ENCODE assay signal across 8 cellular contexts in genomic region chr17:36148559-36149295, GRCh38. TPM values are rescaled to one million over a fixed set of nuclear protein-coding genes. Genes with fewer than 3 reads are reported as not detected.
A peak's percentile ranks its signal among the peaks of the same experiment; 100 is the strongest.
DNase-seq lines count a peak whose midpoint lies in the region; ATAC-seq and TF ChIP-seq lines count a peak whose summit lies in the region.

No MANE protein-coding gene starts in this region.

- TF ChIP-seq POLR2A in GM18505 (IDR thresholded peaks at IDR 0.05; ENCODE audit: borderline replicate concordance, extremely low read depth, insufficient read depth, insufficient read length) (no peak), adrenal gland (IDR thresholded peaks at IDR 0.05) (no peak)

- peak; percentile 100 for TF ChIP-seq CTCF in AG04450 (IDR thresholded peaks at IDR 0.05; ENCODE audit: low read depth, low read length)
- TF ChIP-seq CTCF in adrenal gland (IDR thresholded peaks at IDR 0.05): peak; percentile 86 to 100 (median 97)
- peak; percentile 100 for TF ChIP-seq CTCF in retinal pigment epithelial cell (conservative IDR thresholded peaks at IDR 0.05; ENCODE audit: low read depth, low read length)

- WGBS in adrenal gland, 4 donors: 35 to 39% (median 37%) methylated on average over 6 of the region's 6 CpGs

- CTCF ChIA-PET in AG04450 (lab: Charles Lee): interaction anchor here (0.6 to 6.7 kb wide), 48 partner anchors 12 to 1741 kb away, joined by 3 to 111 read pairs (median 4); partner anchors contain the start of gene CCL16

- H3K27ac ChIP-seq in AG04450 (ENCODE audit: low read depth, low read length) (no peak overlapping the region), adrenal gland (no peak overlapping the region)

- H3K4me3 ChIP-seq in AG04450 (ENCODE audit: low read depth, low read length): no peak overlapping the region
- H3K4me3 ChIP-seq in adrenal gland: no peak overlapping the region
- no peak overlapping the region for H3K4me3 ChIP-seq in retinal pigment epithelial cell (ENCODE audit: low read length)

- peak; percentile 45 for DNase-seq in AG04450 (ENCODE audit: low read depth, low spot score)
- DNase-seq in LHCN-M2 (ENCODE audit: low read depth): peak; percentile 36
- DNase-seq in T-helper 1 cell: peak in 4 of 5 donors; percentile 38 to 54 (median 42)
- DNase-seq in adrenal gland: peak; percentile 41 to 89 (median 58)
- DNase-seq in left ventricle myocardium superior: peak; percentile 74
- no peak for DNase-seq in retinal pigment epithelial cell (ENCODE audit: low read depth)

- POLR2A ChIA-PET in AG04450 (lab: Yijun Ruan, JAX): no interaction called here

- H3K36me3 ChIP-seq in adrenal gland (replicated peaks in 1 of 2): no peaks in the 10 kb centered on the region

- H3K27me3 ChIP-seq in AG04450 (ENCODE audit: control insufficient read depth, insufficient read depth, low read length) (peaks cover 8% of the 10 kb centered on the region), adrenal gland (peaks cover 6% of the 10 kb centered on the region)

- H3K4me1 ChIP-seq in adrenal gland (replicated peaks in 1 of 2): peaks cover 0 to 3% of the 10 kb centered on the region in 2 donors

- intact Hi-C loops in adrenal gland (cut with DNase I): loop anchor here (10.0 kb wide), 2 partner anchors 174 to 294 kb away; no protein-coding TSS in a partner anchor
- intact Hi-C loops in left ventricle myocardium superior (cut with micrococcal nuclease): loop anchor here (10.0 kb wide), 1 partner anchor 184 kb away; no protein-coding TSS in a partner anchor

- H3K9me3 ChIP-seq in AG04450 (ENCODE audit: control insufficient read depth, insufficient read depth, low read length) (no peaks in the 10 kb centered on the region), adrenal gland (replicated peaks in 1 of 3) (no peaks in the 10 kb centered on the region)

- peak; percentile 63 for ATAC-seq in GM18505 (IDR thresholded peaks at IDR 0.05; ENCODE audit: unreplicated experiment)
- ATAC-seq in left ventricle myocardium superior: peak; percentile 94
- ATAC-seq in HG03175 (IDR thresholded peaks at IDR 0.05; ENCODE audit: unreplicated experiment): no peak

RNA-seq across cellular contexts. Expression of gene TBC1D3B, which starts 27.7 kb away (rescaled TPM):
- 1.2 and 1.3 TPM in 2 replicates for polyA plus RNA-seq in AG04450 (2011; rRNA removed)
- 0.52 and 1.2 TPM in 2 replicates for polyA minus RNA-seq in AG04450 (2011; rRNA and poly(A)+ RNA removed)
- total RNA-seq in LHCN-M2 (2014; rRNA removed): 1.4 TPM in 1 of 2 replicates, not detected in the other
- 1.3 TPM for polyA plus RNA-seq in LHCN-M2 (2012)
- total RNA-seq in adrenal gland: 10 to 100 TPM in 1 of 8 donors, 1 to 10 TPM in 5, not detected in 2; 1.2 to 10.5 (median 4.8) TPM
- polyA plus RNA-seq in adrenal gland: 10 to 100 TPM in 2 of 3 donors, not detected in 1; 10.4 to 12.9 TPM
- total RNA-seq in left ventricle myocardium superior: 2.8 TPM

RNA-seq across cellular contexts. Expression of gene CCL4, which starts 45.1 kb away (rescaled TPM):
- polyA plus RNA-seq in AG04450 (2011; rRNA removed): not detected in 2 replicates
- not detected in 2 replicates for polyA minus RNA-seq in AG04450 (2011; rRNA and poly(A)+ RNA removed)
- total RNA-seq in LHCN-M2 (2014; rRNA removed): not detected in 2 replicates
- not detected for polyA plus RNA-seq in LHCN-M2 (2012)
- total RNA-seq in adrenal gland: 10 to 100 TPM in 2 of 8 donors, 1 to 10 TPM in 5, under 1 TPM in 1; 0.72 to 17.5 (median 6.5) TPM
- polyA plus RNA-seq in adrenal gland: 10 to 100 TPM in 1 of 3 donors, 1 to 10 TPM in 2; 3.8 to 10.0 (median 5.2) TPM
- total RNA-seq in left ventricle myocardium superior: 0.74 TPM

RNA-seq across cellular contexts. Expression of gene CCL3L1, which starts 47.8 kb away (rescaled TPM):
- polyA plus RNA-seq in AG04450 (2011; rRNA removed) (not detected in 2 replicates), adrenal gland (1 to 10 TPM in 1 of 3 donors, under 1 TPM in 2; 0.54 to 3.0 (median 0.72) TPM)
- not detected in 2 replicates for polyA minus RNA-seq in AG04450 (2011; rRNA and poly(A)+ RNA removed)
- total RNA-seq in LHCN-M2 (2014; rRNA removed) (not detected in 2 replicates), adrenal gland (1 to 10 TPM in 2 of 8 donors, under 1 TPM in 2, not detected in 4; 0.41 to 1.4 (median 0.98) TPM), left ventricle myocardium superior (not detected)
- polyA plus RNA-seq in LHCN-M2 (2012): not detected

RNA-seq across cellular contexts. Expression of gene CCL3, which starts 58.8 kb away (rescaled TPM):
- polyA plus RNA-seq in AG04450 (2011; rRNA removed) (not detected in 2 replicates), adrenal gland (1 to 10 TPM; 3.8 to 9.9 (median 5.2) TPM)
- not detected in 2 replicates for polyA minus RNA-seq in AG04450 (2011; rRNA and poly(A)+ RNA removed)
- total RNA-seq in LHCN-M2 (2014; rRNA removed) (not detected in 2 replicates), adrenal gland (10 to 100 TPM in 2 of 8 donors, 1 to 10 TPM in 5, under 1 TPM in 1; 0.54 to 15.3 (median 5.1) TPM), left ventricle myocardium superior (not detected)
- 0.36 TPM for polyA plus RNA-seq in LHCN-M2 (2012)
